27 cellular contexts compared by ENCODE assay signal in genomic region chr2:60329225-60329624, GRCh38.
"Had no signal": no experiment of that assay in that cellular context is flagged by ENCODE, and none has a peak within 500 bp of the region (broad histone marks: within the 10 kb centered on the region; RNA-seq: fewer than 3 reads in every experiment).

No MANE protein-coding gene starts in this region.

- DNase-seq: stimulated activated CD4-positive, alpha-beta T cell treated with anti-CD3 and anti-CD28 coated beads, Interleukin-2, amount 100 ng/mL, for 48 hours; stimulated activated CD4-positive, alpha-beta T cell treated with anti-CD3 and anti-CD28 coated beads, Interleukin-4, amount 100 ng/mL, for 1 hour; stimulated activated CD4-positive, alpha-beta T cell treated with anti-CD3 and anti-CD28 coated beads, Interleukin-4, amount 100 ng/mL, for 24 hours; stimulated activated CD4-positive, alpha-beta T cell treated with anti-CD3 and anti-CD28 coated beads, Interleukin-4, amount 100 ng/mL, for 4 hours; stimulated activated CD8-positive, alpha-beta memory T cell treated with anti-CD3 and anti-CD28 coated beads, Interleukin-4, amount 100 ng/mL, for 48 hours; stimulated activated naive B cell treated with anti-CD40 and anti-IgM and Interleukin-4, amounts not matched to agents 10 μg/mL and 1 μg/mL and 100 μg/mL, for 72 hours; stimulated activated naive CD4-positive, alpha-beta T cell; stimulated activated naive CD4-positive, alpha-beta T cell treated with Interleukin-2 at 50 U/mL for 16 hours; stimulated activated naive CD8-positive, alpha-beta T cell treated with anti-CD3 and anti-CD28 coated beads, Interleukin-15, amount 100 ng/mL, for 72 hours; stimulated activated naive CD8-positive, alpha-beta T cell treated with anti-CD3 and anti-CD28 coated beads, Interleukin-15, Interleukin-2, amounts not matched to agents 100 U/mL and 50 U/mL, for 24 hours; stomach; substantia nigra; testis; thyroid gland; tibial artery; transverse colon; trophoblast cell; upper lobe of left lung; upper lobe of right lung; uterus had no signal

- H3K27me3 ChIP-seq: stomach, suprapubic skin, testis, thyroid gland, tibial artery, tibial nerve, transverse colon, upper lobe of left lung, upper lobe of right lung, uterus, vagina had no signal

- H3K9me3 ChIP-seq: suprapubic skin, testis, thyroid gland, tibial artery, upper lobe of left lung, upper lobe of right lung, uterus, vagina had no signal

- H3K4me3 ChIP-seq: stomach, suprapubic skin, testis, thoracic aorta, thyroid gland, tibial artery, tibial nerve, transverse colon, upper lobe of left lung, upper lobe of right lung, uterus, vagina had no signal

- H3K27ac ChIP-seq: stomach, suprapubic skin, testis, thoracic aorta, thyroid gland, tibial artery, tibial nerve, transverse colon, upper lobe of left lung, upper lobe of right lung, uterus, vagina had no signal

- FAIRE-seq: urothelium cell line had no signal

- ATAC-seq: stimulated activated effector memory CD8-positive, alpha-beta T cell treated with anti-CD3 and anti-CD28 coated beads, Interleukin-12 subunit alpha, Interleukin-12 subunit beta, amount 100 ng/mL, for 72 hours; stimulated activated memory B cell treated with anti-CD40 and anti-IgM and Interleukin-4, amounts not matched to agents 10 μg/mL and 1 μg/mL and 100 μg/mL, for 72 hours; stimulated activated naive B cell treated with anti-CD40 and anti-IgM and Interleukin-4, amounts not matched to agents 10 μg/mL and 1 μg/mL and 100 μg/mL, for 72 hours; stimulated activated naive CD8-positive, alpha-beta T cell treated with anti-CD3 and anti-CD28 coated beads, Interleukin-15, amount 100 ng/mL, for 72 hours; stimulated activated naive CD8-positive, alpha-beta T cell treated with anti-CD3 and anti-CD28 coated beads, Interleukin-15, Interleukin-2, amounts not matched to agents 100 U/mL and 50 U/mL, for 24 hours; upper lobe of right lung had no signal

- H3K4me1 ChIP-seq: stomach, suprapubic skin, testis, tibial artery, tibial nerve, transverse colon, upper lobe of left lung, upper lobe of right lung, uterus, vagina had no signal

- H3K36me3 ChIP-seq: stomach, suprapubic skin, thoracic aorta, thyroid gland, tibial artery, tibial nerve, transverse colon, upper lobe of left lung, upper lobe of right lung, uterus, vagina had no signal
